ENCODE assay signal across 18 cellular contexts in the genomic region with DNA sequence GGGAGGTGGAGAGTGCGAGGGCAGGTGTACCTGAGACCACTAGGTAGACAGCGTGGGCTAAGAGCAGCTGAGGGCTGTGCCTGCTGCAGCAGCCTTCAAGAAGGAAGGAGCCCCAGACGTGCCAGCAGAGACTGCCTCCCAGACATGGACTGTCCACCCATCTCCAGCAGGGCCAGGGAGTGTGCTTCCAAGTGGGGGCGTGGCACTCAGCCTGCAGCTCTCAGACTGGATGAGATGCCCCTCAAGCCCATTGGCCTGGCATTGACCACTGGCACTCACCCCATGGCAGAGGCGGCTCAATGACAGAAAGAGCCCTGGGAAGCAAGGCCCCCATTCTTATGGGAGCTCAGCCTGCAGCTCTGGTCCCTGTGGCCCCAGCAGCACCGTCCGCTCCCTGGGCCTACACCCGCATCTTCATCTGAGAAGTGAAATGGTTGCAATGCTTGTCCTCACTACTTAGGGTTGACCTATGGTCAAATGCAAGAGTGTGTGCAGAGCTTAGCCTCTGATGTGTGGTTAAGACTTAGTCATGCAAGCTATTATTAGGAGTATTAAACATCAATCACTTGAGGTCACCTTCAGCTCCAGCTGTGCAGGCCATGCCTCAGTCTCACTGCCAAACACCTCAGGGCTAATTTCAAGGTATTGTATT.
DNase-seq lines count a peak whose midpoint lies in the region; ATAC-seq and TF ChIP-seq lines count a peak whose summit lies in the region.
"Had no signal": no experiment of that assay in that cellular context is flagged by ENCODE, and none has a peak within 500 bp of the region (broad histone marks: within the 10 kb centered on the region; RNA-seq: fewer than 3 reads in every experiment).

No MANE protein-coding gene starts in this region.

- H3K36me3 Mint-ChIP-seq in progenitor cell of endocrine pancreas (ENCODE audit: insufficient read depth): no peaks in the 10 kb centered on the region

- RAD21 ChIA-PET in HCT116 (lab: Charles Lee; ENCODE audit: low non-redundant PET in 1 of 2, low total read pairs in 2 of 2, uncharacterized antibody in 2 of 2, unreplicated experiment in 2 of 2): no interaction called here

- H3K4me1 ChIP-seq in HCT116 (ENCODE audit: control insufficient read depth in 1 of 2, insufficient read depth in 2 of 2, low read length in 2 of 2) (peaks cover 2 to 8% of the 10 kb centered on the region in 2 experiments; a peak in 2 of 4 replicates), fibroblast of lung (ENCODE audit: control insufficient read depth, extremely low read depth, insufficient read depth, low read length) (no peaks in the 10 kb centered on the region), hepatocyte (ENCODE audit: insufficient read depth) (peaks cover 17% of the 10 kb centered on the region)
- H3K4me1 ChIP-seq: BE2C, HAP-1 had no signal

- H3K4me3 ChIP-seq in HCT116 (replicated peaks in 1 of 2; ENCODE audit: low read depth in 1 of 2, low read length in 2 of 2) (no peak overlapping the region), fibroblast of lung (replicated peaks in 1 of 4; ENCODE audit: control extremely low read depth in 1 of 4, insufficient read depth in 1 of 4, low read depth in 3 of 4, low read length in 4 of 4) (no peak overlapping the region), hepatocyte (no peak overlapping the region)
- H3K4me3 ChIP-seq: HAP-1, K562, tibial artery had no signal

- no peak overlapping the region for H3K4me3 Mint-ChIP-seq in progenitor cell of endocrine pancreas (ENCODE audit: low read depth)
- H3K4me3 Mint-ChIP-seq: activated T-helper 1 cell treated with anti-CD3 and anti-CD28 coated beads, Interleukin-12 subunit alpha, Interleukin-12 subunit beta, Interleukin-2, Interleukin-4 antibody, amounts not matched to agents 30 ng/mL and 10 ng/mL and 1 ng/mL, durations not matched to agents 14 hours and 24 hours and 36 hours; T-helper 1 cell treated with Interleukin-12 subunit alpha and Interleukin-12 subunit beta and Interleukin-4 antibody, amounts not matched to agents 30 μg/mL and 1 μg/mL, for 36 hours had no signal

- TF ChIP-seq POLR2A in HCT116 (IDR thresholded peaks at IDR 0.05; ENCODE audit: borderline replicate concordance, extremely low read depth, insufficient read depth, insufficient read length): no peak

- H3K27ac ChIP-seq in HCT116 (ENCODE audit: low read depth, low read length) (no peak overlapping the region), fibroblast of lung (ENCODE audit: insufficient read depth, low read length) (no peak overlapping the region), hepatocyte (no peak overlapping the region)
- H3K27ac ChIP-seq: tibial artery had no signal

- intact Hi-C loops in HCT116 (cut with micrococcal nuclease): no loop called here

- WGBS in hepatocyte (ENCODE audit: low lambda C conversion rate, missing lambda C conversion rate): 88% methylated on average over 8 of the region's 8 CpGs

- TF ChIP-seq CTCF in HCT116 (IDR thresholded peaks at IDR 0.05 in 2 of 3, conservative IDR thresholded peaks at IDR 0.05 in 1 of 3; ENCODE audit: borderline replicate concordance in 1 of 3, insufficient read depth in 1 of 3, low read depth in 2 of 3, low read length in 2 of 3) (no peak), fibroblast of lung (conservative IDR thresholded peaks at IDR 0.05 in 1 of 2, IDR thresholded peaks at IDR 0.05 in 1 of 2; ENCODE audit: low read depth in 1 of 2, low read length in 2 of 2) (no peak), progenitor cell of endocrine pancreas (IDR thresholded peaks at IDR 0.05; ENCODE audit: unreplicated experiment) (no peak), hepatocyte (IDR thresholded peaks at IDR 0.05; ENCODE audit: poor library complexity) (no peak)

- TF ChIP-seq RAD21 in HCT116 (IDR thresholded peaks at IDR 0.05; ENCODE audit: low read depth): no peak

- H3K27ac Mint-ChIP-seq in progenitor cell of endocrine pancreas: no peak overlapping the region
- H3K27ac Mint-ChIP-seq: activated T-helper 1 cell treated with anti-CD3 and anti-CD28 coated beads, Interleukin-12 subunit alpha, Interleukin-12 subunit beta, Interleukin-2, Interleukin-4 antibody, amounts not matched to agents 30 ng/mL and 10 ng/mL and 1 ng/mL, durations not matched to agents 14 hours and 24 hours and 36 hours; T-helper 1 cell treated with Interleukin-12 subunit alpha and Interleukin-12 subunit beta and Interleukin-4 antibody, amounts not matched to agents 30 μg/mL and 1 μg/mL, for 36 hours had no signal

- ATAC-seq in HCT116: peak; percentile 57
- ATAC-seq in GM21723 (IDR thresholded peaks at IDR 0.05; ENCODE audit: unreplicated experiment): no peak
- ATAC-seq: K562 had no signal

- no peaks in the 10 kb centered on the region for H3K36me3 ChIP-seq in HCT116 (ENCODE audit: control insufficient read depth in 1 of 2, insufficient read depth in 2 of 2, low read length in 2 of 2)
- no peaks in the 10 kb centered on the region for H3K36me3 ChIP-seq in fibroblast of lung (ENCODE audit: control insufficient read depth, insufficient read depth, low read length)
- H3K36me3 ChIP-seq in hepatocyte (replicated peaks; ENCODE audit: insufficient read depth, low read depth): no peaks in the 10 kb centered on the region
- H3K36me3 ChIP-seq: BE2C, HAP-1, tibial artery had no signal

- CTCF ChIA-PET in HCT116 (lab: Charles Lee): no interaction called here

- no peak overlapping the region for H3K9ac ChIP-seq in HCT116 (ENCODE audit: low read length)
- no peak overlapping the region for H3K9ac ChIP-seq in fibroblast of lung (ENCODE audit: insufficient read depth, low read length)

- peaks cover 6% of the 10 kb centered on the region for H3K4me1 Mint-ChIP-seq in progenitor cell of endocrine pancreas (ENCODE audit: low read depth)

- H3K9me3 ChIP-seq in HCT116 (ENCODE audit: control insufficient read depth in 1 of 2, insufficient read depth in 1 of 2, low read depth in 1 of 2, low read length in 2 of 2) (no peaks in the 10 kb centered on the region), fibroblast of lung (ENCODE audit: control insufficient read depth, insufficient read depth, low read depth, low read length) (no peaks in the 10 kb centered on the region), hepatocyte (ENCODE audit: low read depth) (no peaks in the 10 kb centered on the region)
- H3K9me3 ChIP-seq: BE2C, HAP-1, tibial artery had no signal

- H3K27me3 Mint-ChIP-seq in progenitor cell of endocrine pancreas: peaks cover 13% of the 10 kb centered on the region

- H3K79me2 ChIP-seq in HCT116 (ENCODE audit: insufficient read depth, low read length): no peaks in the 10 kb centered on the region
- no peaks in the 10 kb centered on the region for H3K79me2 ChIP-seq in fibroblast of lung (ENCODE audit: control insufficient read depth, insufficient read depth, low read length)
- H3K79me2 ChIP-seq in hepatocyte: no peaks in the 10 kb centered on the region

- H3K27me3 ChIP-seq in HCT116 (ENCODE audit: insufficient read depth, low read length): peaks cover 4% of the 10 kb centered on the region; the same call in 1 of the 2 replicates
- no peaks in the 10 kb centered on the region for H3K27me3 ChIP-seq in fibroblast of lung (ENCODE audit: control insufficient read depth, insufficient read depth, low read length)
- no peaks in the 10 kb centered on the region for H3K27me3 ChIP-seq in hepatocyte
- H3K27me3 ChIP-seq: BE2C had no signal

- H3K9me2 ChIP-seq in HCT116 (ENCODE audit: insufficient read depth) (no peaks in the 10 kb centered on the region), hepatocyte (replicated peaks; ENCODE audit: insufficient read depth) (no peaks in the 10 kb centered on the region)

- H4K20me1 ChIP-seq in HCT116 (ENCODE audit: insufficient read depth) (no peaks in the 10 kb centered on the region), fibroblast of lung (ENCODE audit: control insufficient read depth, extremely low read depth, insufficient read depth, low read length) (no peaks in the 10 kb centered on the region), hepatocyte (ENCODE audit: insufficient read depth, poor library complexity, severe bottlenecking) (no peaks in the 10 kb centered on the region)

- POLR2A ChIA-PET in HCT116 (lab: Charles Lee): no interaction called here

- DNase-seq in HCT116 (ENCODE audit: low read depth, low spot score) (no peak), RPMI7951 (ENCODE audit: low read depth) (peak; percentile 53), fibroblast of lung (ENCODE audit: low read depth in 2 of 2) (peak; percentile 3 to 16), progenitor cell of endocrine pancreas (ENCODE audit: low spot score, unreplicated experiment) (peak; percentile 6), hepatocyte (ENCODE audit: low spot score) (no peak), HuH-7 (ENCODE audit: low spot score) (no peak), NCI-H2107 treated with DMSO at 0.1 percent for 48 hours (lab: John Stamatoyannopoulos, UW; ENCODE audit: unreplicated experiment) (no peak)
- DNase-seq: activated CD4-positive, alpha-beta T cell treated with anti-CD3 and anti-CD28 coated beads for 4 hours; BE2C; mesendoderm; NCI-H1694; NCI-H524 had no signal

- no peaks in the 10 kb centered on the region for H3K9me3 Mint-ChIP-seq in progenitor cell of endocrine pancreas (ENCODE audit: low read depth)
- H3K9me3 Mint-ChIP-seq: activated T-helper 1 cell treated with anti-CD3 and anti-CD28 coated beads, Interleukin-12 subunit alpha, Interleukin-12 subunit beta, Interleukin-2, Interleukin-4 antibody, amounts not matched to agents 30 ng/mL and 10 ng/mL and 1 ng/mL, durations not matched to agents 14 hours and 24 hours and 36 hours; T-helper 1 cell treated with Interleukin-12 subunit alpha and Interleukin-12 subunit beta and Interleukin-4 antibody, amounts not matched to agents 30 μg/mL and 1 μg/mL, for 36 hours had no signal

- H3K4me2 ChIP-seq in HCT116 (ENCODE audit: low read length): peak overlapping the region; percentile 7; the same call in 1 of the 2 replicates
- H3K4me2 ChIP-seq in fibroblast of lung (ENCODE audit: extremely low read depth, insufficient read depth, low read length): no peak overlapping the region
- no peak overlapping the region for H3K4me2 ChIP-seq in hepatocyte

- H2AFZ ChIP-seq in HCT116 (ENCODE audit: low read depth, low read length, poor library complexity, severe bottlenecking) (no peak overlapping the region), fibroblast of lung (ENCODE audit: low read length) (no peak overlapping the region), hepatocyte (no peak overlapping the region)

- no TSS peak for BruUV-seq in HCT116 (replicated peaks; lab: Mats Ljungman, UMichigan)

TF ChIP-seq in HCT116, 20 proteins besides CTCF, POLR2A, EP300 and RAD21 (continues in another document):
- TF ChIP-seq, protein P1, sequence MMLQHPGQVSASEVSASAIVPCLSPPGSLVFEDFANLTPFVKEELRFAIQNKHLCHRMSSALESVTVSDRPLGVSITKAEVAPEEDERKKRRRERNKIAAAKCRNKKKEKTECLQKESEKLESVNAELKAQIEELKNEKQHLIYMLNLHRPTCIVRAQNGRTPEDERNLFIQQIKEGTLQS (IDR thresholded peaks at IDR 0.05): no peak

Comparison
In these comparisons a context has a peak if more than half of its experiments do, and no peak if none do; other contexts are left out.
1. DNase-seq: peak in RPMI7951 (single experiment), fibroblast of lung (2 of 2) and progenitor cell of endocrine pancreas (single experiment); none in HCT116 (single experiment), hepatocyte (single experiment), HuH-7 (single experiment) and NCI-H2107 treated with DMSO at 0.1 percent for 48 hours (single experiment).